Comparison of ENCODE assay signal across 30 cellular contexts in the genomic region with DNA sequence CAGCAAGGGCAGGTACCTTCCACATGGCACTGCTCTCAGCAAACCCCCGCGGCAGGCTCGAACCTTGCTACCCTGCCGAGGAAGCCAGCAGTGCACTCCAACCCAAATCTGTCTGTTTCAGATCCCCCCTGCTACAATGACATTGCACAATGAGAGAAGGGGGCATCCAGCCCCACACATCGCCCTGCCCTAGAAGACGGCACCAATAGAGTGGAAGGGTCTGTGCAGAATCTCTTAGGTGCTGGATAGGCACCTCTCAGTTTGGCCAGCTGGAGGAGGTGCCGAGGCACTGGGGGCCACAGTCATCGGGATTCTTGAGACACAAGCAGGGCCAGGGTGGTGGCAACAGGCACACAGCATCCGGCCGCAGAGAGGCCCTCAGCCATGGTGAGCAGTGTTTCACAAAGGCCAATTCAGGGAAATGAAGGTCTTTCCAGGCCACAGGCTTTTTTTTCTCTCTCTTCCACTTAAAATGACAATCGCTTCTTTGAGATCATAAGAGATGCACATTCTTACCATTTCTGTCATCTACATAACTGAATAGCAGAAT.
DNase-seq lines count a peak whose midpoint lies in the region; ATAC-seq and TF ChIP-seq lines count a peak whose summit lies in the region.
"Had no signal": no experiment of that assay in that cellular context is flagged by ENCODE, and none has a peak within 500 bp of the region (broad histone marks: within the 10 kb centered on the region; RNA-seq: fewer than 3 reads in every experiment).

No MANE protein-coding gene starts in this region.

- H3K4me1 ChIP-seq in trophoblast cell (ENCODE audit: control insufficient read depth in 1 of 2, insufficient read depth in 2 of 2, low read length in 2 of 2) = peaks cover 11% of the 10 kb centered on the region in 2 experiments

- no peak overlapping the region for H3K4me3 ChIP-seq in trophoblast cell (ENCODE audit: low read depth, low read length)
- H3K4me3 ChIP-seq: GM23248 had no signal

- no peak overlapping the region for H3K4me3 Mint-ChIP-seq in progenitor cell of endocrine pancreas (ENCODE audit: low read depth)
- H3K4me3 Mint-ChIP-seq: activated CD4-positive, alpha-beta T cell treated with anti-CD3 and anti-CD28 coated beads for 36 hours; activated naive CD4-positive, alpha-beta T cell treated with anti-CD3 and anti-CD28 coated beads, Interleukin-2, amount 50 U/mL, for 24 hours; CD4-positive, alpha-beta memory T cell; immature natural killer cell; memory B cell had no signal

- H3K18ac ChIP-seq in trophoblast cell (ENCODE audit: low read length) = no peak overlapping the region

- H3K27me3 Mint-ChIP-seq in progenitor cell of endocrine pancreas = peaks cover 5% of the 10 kb centered on the region
- H3K27me3 Mint-ChIP-seq: activated CD4-positive, alpha-beta T cell treated with anti-CD3 and anti-CD28 coated beads for 36 hours; CD4-positive, alpha-beta memory T cell; memory B cell had no signal

- H4K12ac ChIP-seq in trophoblast cell (ENCODE audit: low read depth, low read length) = no peak overlapping the region

- no peak overlapping the region for H2AK5ac ChIP-seq in trophoblast cell (ENCODE audit: low read length)

- no peak overlapping the region for H3K27ac Mint-ChIP-seq in progenitor cell of endocrine pancreas
- H3K27ac Mint-ChIP-seq: activated CD4-positive, alpha-beta T cell treated with anti-CD3 and anti-CD28 coated beads for 36 hours; activated naive CD4-positive, alpha-beta T cell treated with anti-CD3 and anti-CD28 coated beads, Interleukin-2, amount 50 U/mL, for 24 hours; activated T-helper 2 cell treated with anti-CD3 and anti-CD28 coated beads, Interferon-gamma antibody, Interleukin-2, Interleukin-4, amounts not matched to agents 10 μg/mL and 5 μg/mL and 100 μg/mL, durations not matched to agents 14 hours and 24 hours and 36 hours; CD4-positive, alpha-beta memory T cell; immature natural killer cell; memory B cell had no signal

- no peak overlapping the region for H3K4me2 ChIP-seq in trophoblast cell (ENCODE audit: low read length)

- H3K14ac ChIP-seq in trophoblast cell (ENCODE audit: low read length) = no peak overlapping the region

- H3K4ac ChIP-seq in trophoblast cell (ENCODE audit: low read depth, low read length) = no peak overlapping the region

- H3K4me1 Mint-ChIP-seq in progenitor cell of endocrine pancreas (ENCODE audit: low read depth) = peaks cover 4% of the 10 kb centered on the region
- H3K4me1 Mint-ChIP-seq: activated CD4-positive, alpha-beta T cell treated with anti-CD3 and anti-CD28 coated beads for 36 hours; activated naive CD4-positive, alpha-beta T cell treated with anti-CD3 and anti-CD28 coated beads, Interleukin-2, amount 50 U/mL, for 24 hours; CD4-positive, alpha-beta memory T cell; immature natural killer cell had no signal

- no peak overlapping the region for H2BK5ac ChIP-seq in trophoblast cell (ENCODE audit: low read depth, low read length, poor library complexity)

- no peak overlapping the region for H2AFZ ChIP-seq in trophoblast cell (ENCODE audit: insufficient read depth, low read length, poor library complexity)
- H2AFZ ChIP-seq: GM23248 had no signal

- peaks cover 64 to 73% of the 10 kb centered on the region in 2 experiments for H3K36me3 ChIP-seq in trophoblast cell (ENCODE audit: control insufficient read depth in 1 of 2, insufficient read depth in 2 of 2, low read length in 2 of 2)

- H4K91ac ChIP-seq in trophoblast cell (ENCODE audit: low read depth, low read length) = no peak overlapping the region

- H2BK120ac ChIP-seq in trophoblast cell (ENCODE audit: insufficient read depth, low read length, poor library complexity) = no peak overlapping the region

- no peak overlapping the region for H2BK12ac ChIP-seq in trophoblast cell (ENCODE audit: low read length)

- no peaks in the 10 kb centered on the region for H3K79me2 ChIP-seq in trophoblast cell (ENCODE audit: control insufficient read depth, insufficient read depth, low read length, poor library complexity)

- no peak overlapping the region for H4K8ac ChIP-seq in trophoblast cell (ENCODE audit: low read depth, low read length)

- in situ Hi-C loops in SK-MEL-5 (cut with HindIII; ENCODE audit: low pct_unique_long_range_greater_than_20kb, low sequenced_read_pairs) = no loop called here

- no peak for ATAC-seq in HG03378 (IDR thresholded peaks at IDR 0.05; ENCODE audit: unreplicated experiment)
- ATAC-seq: activated CD4-positive, alpha-beta T cell treated with anti-CD3 and anti-CD28 coated beads for 36 hours; left cardiac atrium; Panc1 had no signal

- no peaks in the 10 kb centered on the region for H3K27me3 ChIP-seq in trophoblast cell (ENCODE audit: insufficient read depth, low read length)
- H3K27me3 ChIP-seq: brain microvascular endothelial cell had no signal

- H3K23ac ChIP-seq in trophoblast cell (ENCODE audit: low read length) = no peak overlapping the region

- H3K9me3 ChIP-seq in trophoblast cell (ENCODE audit: insufficient read depth, low read depth, low read length) = peaks cover 3% of the 10 kb centered on the region

- WGBS in trophoblast cell (ENCODE audit: extremely low coverage, insufficient coverage, insufficient read length) = no CpG with 5 or more reads among the region's 11 CpGs

- no peak overlapping the region for H3K27ac ChIP-seq in trophoblast cell (ENCODE audit: low read depth, low read length)
- H3K27ac ChIP-seq: brain microvascular endothelial cell, GM23248 had no signal

- DNase-seq in COLO829 (ENCODE audit: low spot score) (peak; percentile 99), SK-MEL-5 (ENCODE audit: low read depth, low spot score) (peak; percentile 97), globus pallidus (ENCODE audit: low spot score) (peak; percentile 75), trophoblast cell (no peak), progenitor cell of endocrine pancreas (ENCODE audit: low spot score, unreplicated experiment) (no peak), NCI-H82 (lab: John Stamatoyannopoulos, UW) (no peak)
- DNase-seq in activated CD4-positive, alpha-beta T cell treated with anti-CD3 and anti-CD28 coated beads for 4 hours = no peak
- DNase-seq: activated CD4-positive, alpha-beta T cell treated with anti-CD3 and anti-CD28 coated beads for 36 hours; activated T-cell treated with anti-CD3 and anti-CD28 coated beads for 4 hours; AML-193; amniotic stem cell; brain microvascular endothelial cell; CD4-positive, alpha-beta memory T cell; GM23248; immature natural killer cell; Kasumi-1; left cardiac atrium; NCI-H1417 treated with DMSO at 0.1 percent for 48 hours; NCI-H2081; NCI-H345; NCI-H69; occipital lobe; small intestine; stimulated activated naive CD4-positive, alpha-beta T cell treated with Interleukin-2 at 50 U/mL for 16 hours; SW 1271 had no signal

- peak overlapping the region; percentile 1 for H3K9ac ChIP-seq in trophoblast cell (ENCODE audit: low read length)
- H3K9ac ChIP-seq: GM23248 had no signal

- no peaks in the 10 kb centered on the region for H3K9me3 Mint-ChIP-seq in progenitor cell of endocrine pancreas (ENCODE audit: low read depth)
- H3K9me3 Mint-ChIP-seq: activated naive CD4-positive, alpha-beta T cell treated with anti-CD3 and anti-CD28 coated beads, Interleukin-2, amount 50 U/mL, for 24 hours; activated T-helper 2 cell treated with anti-CD3 and anti-CD28 coated beads, Interferon-gamma antibody, Interleukin-2, Interleukin-4, amounts not matched to agents 10 μg/mL and 5 μg/mL and 100 μg/mL, durations not matched to agents 14 hours and 24 hours and 36 hours; immature natural killer cell; memory B cell had no signal

- H3K79me1 ChIP-seq in trophoblast cell (ENCODE audit: low read length) = peaks cover 11% of the 10 kb centered on the region

- H3K36me3 Mint-ChIP-seq in progenitor cell of endocrine pancreas (ENCODE audit: insufficient read depth) = peaks cover 38% of the 10 kb centered on the region
- H3K36me3 Mint-ChIP-seq: activated naive CD4-positive, alpha-beta T cell treated with anti-CD3 and anti-CD28 coated beads, Interleukin-2, amount 50 U/mL, for 24 hours; CD4-positive, alpha-beta memory T cell; immature natural killer cell had no signal

- TF ChIP-seq CTCF in progenitor cell of endocrine pancreas (IDR thresholded peaks at IDR 0.05; ENCODE audit: unreplicated experiment) = no peak

Comparison
In these comparisons a context has a peak if more than half of its experiments do, and no peak if none do; other contexts are left out.
1. DNase-seq: peak in COLO829 (single experiment), SK-MEL-5 (single experiment) and globus pallidus (single experiment); none in trophoblast cell (0 of 2), activated CD4-positive, alpha-beta T cell treated with anti-CD3 and anti-CD28 coated beads for 4 hours (0 of 2), progenitor cell of endocrine pancreas (single experiment) and NCI-H82 (single experiment).